ENCODE assay signal across 24 cellular contexts in the genomic region with DNA sequence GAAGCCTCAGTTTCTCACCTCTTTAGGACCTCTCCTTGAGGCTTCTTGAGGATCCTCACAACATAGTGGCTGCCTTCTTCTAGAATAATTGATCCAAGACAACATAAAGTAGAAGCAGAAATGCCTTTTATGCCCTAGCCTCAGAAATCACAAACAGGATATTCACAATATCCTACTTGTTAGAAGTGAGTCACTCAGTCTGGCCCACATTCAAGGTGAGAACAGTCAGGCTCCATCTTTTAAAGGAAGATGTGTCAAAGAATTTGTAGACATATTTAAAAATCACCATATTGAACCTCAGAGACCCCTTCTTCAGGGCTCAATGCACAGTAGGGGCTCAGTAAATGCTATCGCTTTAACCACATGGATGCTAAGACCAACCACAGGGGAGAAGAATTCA.
"Had no signal": no experiment of that assay in that cellular context is flagged by ENCODE, and none has a peak within 500 bp of the region (broad histone marks: within the 10 kb centered on the region; RNA-seq: fewer than 3 reads in every experiment).

No MANE protein-coding gene starts in this region.

- H3K4me1 ChIP-seq: body of pancreas, left ventricle myocardium inferior, prostate gland, tibial nerve had no signal

- H3K4me3 ChIP-seq: body of pancreas, dorsolateral prefrontal cortex, hepatocyte, left ventricle myocardium inferior, prostate gland, tibial nerve had no signal

- DNase-seq: activated B cell treated with CpG ODN at 0.5 μM for 24 hours; activated CD4-positive, alpha-beta T cell treated with anti-CD3 and anti-CD28 coated beads, Interleukin-2, amount 50 U/mL, for 1 hour; activated CD8-positive, alpha-beta memory T cell treated with anti-CD3 and anti-CD28 coated beads for 24 hours; activated CD8-positive, alpha-beta memory T cell treated with anti-CD3 and anti-CD28 coated beads, Interleukin-2, amount 50 U/mL, for 4 hours; activated effector memory CD4-positive, alpha-beta T cell treated with Interleukin-2 at 50 U/mL for 16 hours; activated naive CD4-positive, alpha-beta T cell treated with anti-CD3 and anti-CD28 coated beads for 36 hours; activated T-cell treated with anti-CD3 and anti-CD28 coated beads, Interleukin-2, amount 50 U/mL, for 48 hours; anterior cingulate cortex; body of pancreas; dorsolateral prefrontal cortex; foreskin melanocyte; glutamatergic neuron; immature natural killer cell; left ventricle myocardium inferior; stimulated activated CD4-positive, alpha-beta T cell treated with anti-CD3 and anti-CD28 coated beads, Interleukin-2, amount 100 ng/mL, for 48 hours; stimulated activated CD8-positive, alpha-beta memory T cell treated with anti-CD3 and anti-CD28 coated beads, Interleukin-4, amount 100 ng/mL, for 48 hours; stimulated activated naive CD8-positive, alpha-beta T cell treated with anti-CD3 and anti-CD28 coated beads, Interleukin-15, amount 100 ng/mL, for 72 hours had no signal

- H3K4me3 Mint-ChIP-seq: activated B cell treated with CpG ODN at 0.5 μM for 24 hours; activated naive CD4-positive, alpha-beta T cell treated with anti-CD3 and anti-CD28 coated beads for 36 hours; immature natural killer cell; mesothelial cell of epicardium; natural killer cell treated with Interleukin-12 subunit alpha and Interleukin-12 subunit beta and Interleukin-15 and Interleukin-18, amount 100 ng/mL, for 72 hours; stimulated activated naive CD8-positive, alpha-beta T cell treated with anti-CD3 and anti-CD28 coated beads, Interleukin-15, amount 100 ng/mL, for 72 hours; T-helper 1 cell treated with Interleukin-12 subunit alpha and Interleukin-12 subunit beta and Interleukin-4 antibody, amounts not matched to agents 30 μg/mL and 1 μg/mL, for 36 hours had no signal

- H3K27me3 Mint-ChIP-seq: activated B cell treated with CpG ODN at 0.5 μM for 24 hours; natural killer cell treated with Interleukin-12 subunit alpha and Interleukin-12 subunit beta and Interleukin-15 and Interleukin-18, amount 100 ng/mL, for 72 hours; stimulated activated naive CD8-positive, alpha-beta T cell treated with anti-CD3 and anti-CD28 coated beads, Interleukin-15, amount 100 ng/mL, for 72 hours had no signal

- H3K9me3 Mint-ChIP-seq: activated B cell treated with CpG ODN at 0.5 μM for 24 hours; activated naive CD4-positive, alpha-beta T cell treated with anti-CD3 and anti-CD28 coated beads for 36 hours; immature natural killer cell; natural killer cell treated with Interleukin-12 subunit alpha and Interleukin-12 subunit beta and Interleukin-15 and Interleukin-18, amount 100 ng/mL, for 72 hours had no signal

- H3K4me1 Mint-ChIP-seq: mesothelial cell of epicardium; stimulated activated naive CD8-positive, alpha-beta T cell treated with anti-CD3 and anti-CD28 coated beads, Interleukin-15, amount 100 ng/mL, for 72 hours had no signal

- H3K27ac ChIP-seq: body of pancreas, epithelial cell of prostate, hepatocyte, left ventricle myocardium inferior, prostate gland, tibial nerve had no signal

- H3K27me3 ChIP-seq: body of pancreas, dorsolateral prefrontal cortex, hepatocyte, tibial nerve had no signal

- H3K36me3 ChIP-seq: prostate gland had no signal

- H3K9me3 ChIP-seq: body of pancreas, prostate gland had no signal

- H3K27ac Mint-ChIP-seq: activated B cell treated with CpG ODN at 0.5 μM for 24 hours; activated naive CD4-positive, alpha-beta T cell treated with anti-CD3 and anti-CD28 coated beads for 36 hours; mesothelial cell of epicardium had no signal

- H3K36me3 Mint-ChIP-seq: mesothelial cell of epicardium had no signal

- ATAC-seq: body of pancreas; natural killer cell treated with Interleukin-12 subunit alpha and Interleukin-12 subunit beta and Interleukin-15 and Interleukin-18, amount 100 ng/mL, for 72 hours; stimulated activated naive CD8-positive, alpha-beta T cell treated with anti-CD3 and anti-CD28 coated beads, Interleukin-15, amount 100 ng/mL, for 72 hours had no signal
